In genomic region chr15:89954541-89954940, GRCh38 we compare ENCODE assay signal across 2 cellular contexts.
TF ChIP-seq lines count a peak whose summit lies in the region.

No MANE protein-coding gene starts in this region.

TF ChIP-seq in HepG2, 621 proteins besides CTCF, POLR2A, EP300 and RAD21:
- TF ChIP-seq MAFK (conservative IDR thresholded peaks at IDR 0.05 in 1 of 2, IDR thresholded peaks at IDR 0.05 in 1 of 2; ENCODE audit: low read length in 2 of 2) (peak; percentile 67 to 85), PAF1 (CRISPR knock-in tag; IDR thresholded peaks at IDR 0.05) (no peak), MAFF (IDR thresholded peaks at IDR 0.05; ENCODE audit: low read depth, low read length) (peak; percentile 77)

TF ChIP-seq in K562, 482 proteins besides CTCF, POLR2A, EP300 and RAD21:
- TF ChIP-seq C11orf30 (IDR thresholded peaks at IDR 0.05; ENCODE audit: low read depth): peak; percentile 50; the same call in 1 of the 2 replicates
- TF ChIP-seq ZNF316 (IDR thresholded peaks at IDR 0.05): peak; percentile 71
- TF ChIP-seq MAFF (IDR thresholded peaks at IDR 0.05; ENCODE audit: low read length): peak; percentile 28; the same call in 1 of the 2 replicates
- TF ChIP-seq BCL6 (CRISPR knock-in tag; IDR thresholded peaks at IDR 0.05): no peak
